ENCODE assay signal across 22 cellular contexts in genomic region chr2:72965770-72966430, GRCh38. TPM values are rescaled to one million over a fixed set of nuclear protein-coding genes. Genes with fewer than 3 reads are reported as not detected.
DNase-seq lines count a peak whose midpoint lies in the region; ATAC-seq and TF ChIP-seq lines count a peak whose summit lies in the region.
"Had no signal": no experiment of that assay in that cellular context is flagged by ENCODE, and none has a peak within 500 bp of the region (broad histone marks: within the 10 kb centered on the region; RNA-seq: fewer than 3 reads in every experiment).

No MANE protein-coding gene starts in this region.

- POLR2A ChIA-PET in activated CD4-positive, alpha-beta memory T cell treated with anti-CD3 and anti-CD28 coated beads for 36 hours (lab: Charles Lee) = no interaction called here

- no peak overlapping the region for H2BK15ac ChIP-seq in neuronal stem cell (ENCODE audit: low read length)

- intact Hi-C loops in transverse colon (cut with DNase I; ENCODE audit: low total_unique reads) = no loop called here
- intact Hi-C loops in activated CD4-positive, alpha-beta memory T cell treated with anti-CD3 and anti-CD28 coated beads for 36 hours (cut with micrococcal nuclease) = no loop called here

- H3K4me2 ChIP-seq in BLaER1 treated with 17β-estradiol and CSF1 and Interleukin-3, amounts not matched to agents 10 nM and 100 nM = peak overlapping the region in 8 of 11 experiments; percentile 34 to 90 (median 72); a peak in 16 of 22 replicates
- no peak overlapping the region for H3K4me2 ChIP-seq in neuronal stem cell (ENCODE audit: insufficient read depth, low read length, poor library complexity, severe bottlenecking)
- H3K4me2 ChIP-seq: A549 had no signal

- ATAC-seq in T-helper 17 cell (no peak), gastroesophageal sphincter (no peak)
- ATAC-seq: A549, K562 had no signal

- H3K9ac ChIP-seq in BLaER1 treated with 17β-estradiol and CSF1 and Interleukin-3, amounts not matched to agents 10 nM and 100 nM = no peak overlapping the region
- no peak overlapping the region for H3K9ac ChIP-seq in neuronal stem cell (ENCODE audit: low read depth, low read length, poor library complexity)

- no CpG with 5 or more reads among the region's 11 CpGs for WGBS in neuronal stem cell (ENCODE audit: extremely low coverage in 2 of 2, insufficient read length in 2 of 2, insufficient replicate concordance in 1 of 2), 2 donors
- WGBS in transverse colon (ENCODE audit: low coverage in 1 of 2), 2 donors = 90% methylated on average over 11 of the region's 11 CpGs; no CpG with 5 or more reads in 1 of the 2 donors
- 100% methylated on average over 1 to 3 of the region's 11 CpGs for WGBS in gastroesophageal sphincter (ENCODE audit: low coverage in 1 of 2), 2 donors

- H2AK5ac ChIP-seq in neuronal stem cell (ENCODE audit: low read depth, low read length) = peak overlapping the region; percentile 68

- CTCF ChIA-PET in activated CD4-positive, alpha-beta memory T cell treated with anti-CD3 and anti-CD28 coated beads for 36 hours (lab: Charles Lee) = interaction anchor here (0.8 to 1.0 kb wide), 2 partner anchors 73 to 198 kb away, joined by 3 read pairs; no protein-coding TSS in a partner anchor

- no peak overlapping the region for H3K4ac ChIP-seq in neuronal stem cell (ENCODE audit: low read length)

- H3K4me1 ChIP-seq in BLaER1 treated with 17β-estradiol and CSF1 and Interleukin-3, amounts not matched to agents 10 nM and 100 nM = peaks cover 15 to 89% (median 83%) of the 10 kb centered on the region in 10 experiments; a peak in 19 of 20 replicates
- H3K4me1 ChIP-seq in neuronal stem cell (ENCODE audit: control insufficient read depth in 2 of 2, insufficient read depth in 1 of 2, low read depth in 1 of 2, low read length in 2 of 2) (peaks cover 0 to 29% of the 10 kb centered on the region in 2 donors), transverse colon (no peaks in the 10 kb centered on the region), gastroesophageal sphincter (no peaks in the 10 kb centered on the region)
- H3K4me1 ChIP-seq: A549, Caco-2 had no signal

- no peak overlapping the region for H2AFZ ChIP-seq in neuronal stem cell (ENCODE audit: low read length)

- H3K23ac ChIP-seq in neuronal stem cell (ENCODE audit: low read depth, low read length, poor library complexity) = no peak overlapping the region

- H3K14ac ChIP-seq in neuronal stem cell (ENCODE audit: low read length) = no peak overlapping the region

- no peak for TF ChIP-seq POLR2A in transverse colon (IDR thresholded peaks at IDR 0.05)
- TF ChIP-seq POLR2A in gastroesophageal sphincter (IDR thresholded peaks at IDR 0.05) = no peak

- DNase-seq in T-helper 17 cell = no peak
- peak; percentile 25 for DNase-seq in glomerular visceral epithelial cell (ENCODE audit: extremely low spot score)
- no peak for DNase-seq in neuronal stem cell (ENCODE audit: low spot score)
- DNase-seq in transverse colon = no peak
- DNase-seq in activated CD4-positive, alpha-beta memory T cell treated with anti-CD3 and anti-CD28 coated beads for 36 hours = no peak
- DNase-seq: Caco-2, GF-D8, MM.1S, NCI-H1048, NCI-H1417 treated with DMSO at 0.1 percent for 48 hours, NCI-H187, NCI-H446 treated with DMSO at 0.1 percent for 48 hours, NCI-H526 treated with DMSO at 0.1 percent for 48 hours, OCI-M1, Right ventricle myocardium superior had no signal

- no peaks in the 10 kb centered on the region for H3K27me3 ChIP-seq in BLaER1 treated with 17β-estradiol and CSF1 and Interleukin-3, amounts not matched to agents 10 nM and 100 nM
- peaks cover 0 to 3% (median 0%) of the 10 kb centered on the region in 3 experiments for H3K27me3 ChIP-seq in neuronal stem cell (ENCODE audit: control insufficient read depth in 3 of 3, insufficient read depth in 3 of 3, low read depth in 1 of 3, low read length in 3 of 3)
- H3K27me3 ChIP-seq in transverse colon = no peaks in the 10 kb centered on the region
- no peaks in the 10 kb centered on the region for H3K27me3 ChIP-seq in gastroesophageal sphincter

- in situ Hi-C loops in transverse colon (cut with MboI; ENCODE audit: low pct_ligation_motif_present in 1 of 4, low pct_unique_long_range_greater_than_20kb in 1 of 4, low sequenced_read_pairs in 3 of 4) = no loop called here

- no peak overlapping the region for H2BK120ac ChIP-seq in neuronal stem cell (ENCODE audit: low read depth, low read length)

- H2BK12ac ChIP-seq in neuronal stem cell (ENCODE audit: low read length) = peak overlapping the region; percentile 43

- no peak overlapping the region for H3K27ac ChIP-seq in BLaER1 treated with 17β-estradiol and CSF1 and Interleukin-3, amounts not matched to agents 10 nM and 100 nM
- no peak overlapping the region for H3K27ac ChIP-seq in neuronal stem cell (replicated peaks; ENCODE audit: low read length)
- H3K27ac ChIP-seq in transverse colon = no peak overlapping the region
- no peak overlapping the region for H3K27ac ChIP-seq in gastroesophageal sphincter
- H3K27ac ChIP-seq: A549 had no signal

- H3K36me3 ChIP-seq in BLaER1 treated with 17β-estradiol and CSF1 and Interleukin-3, amounts not matched to agents 10 nM and 100 nM = no peaks in the 10 kb centered on the region
- H3K36me3 ChIP-seq in neuronal stem cell (replicated peaks in 1 of 2; ENCODE audit: control insufficient read depth in 2 of 2, insufficient read depth in 2 of 2, low read length in 2 of 2) = no peaks in the 10 kb centered on the region
- H3K36me3 ChIP-seq in transverse colon = no peaks in the 10 kb centered on the region
- H3K36me3 ChIP-seq in gastroesophageal sphincter = peaks cover 0 to 71% of the 10 kb centered on the region in 2 donors

- H3K4me3 ChIP-seq in BLaER1 treated with 17β-estradiol and CSF1 and Interleukin-3, amounts not matched to agents 10 nM and 100 nM = no peak overlapping the region
- H3K4me3 ChIP-seq in neuronal stem cell (ENCODE audit: low read length in 2 of 2) (no peak overlapping the region), transverse colon (no peak overlapping the region), gastroesophageal sphincter (no peak overlapping the region)
- H3K4me3 ChIP-seq: A549, K562 had no signal

- no peaks in the 10 kb centered on the region for H3K27me3 Mint-ChIP-seq in T-helper 17 cell
- no peaks in the 10 kb centered on the region for H3K27me3 Mint-ChIP-seq in activated CD4-positive, alpha-beta memory T cell treated with anti-CD3 and anti-CD28 coated beads for 36 hours
- H3K27me3 Mint-ChIP-seq: CD4-positive, alpha-beta memory T cell had no signal

- no peak overlapping the region for H3K4me3 Mint-ChIP-seq in T-helper 17 cell
- no peak overlapping the region for H3K4me3 Mint-ChIP-seq in activated CD4-positive, alpha-beta memory T cell treated with anti-CD3 and anti-CD28 coated beads for 36 hours
- H3K4me3 Mint-ChIP-seq: CD4-positive, alpha-beta memory T cell had no signal

- no peak for TF ChIP-seq EP300 in transverse colon (IDR thresholded peaks at IDR 0.05; ENCODE audit: low read depth)
- no peak for TF ChIP-seq EP300 in gastroesophageal sphincter (IDR thresholded peaks at IDR 0.05)

- no peaks in the 10 kb centered on the region for H3K36me3 Mint-ChIP-seq in T-helper 17 cell (ENCODE audit: low read depth)
- H3K36me3 Mint-ChIP-seq in activated CD4-positive, alpha-beta memory T cell treated with anti-CD3 and anti-CD28 coated beads for 36 hours = no peaks in the 10 kb centered on the region
- H3K36me3 Mint-ChIP-seq: CD4-positive, alpha-beta memory T cell had no signal

- H4K91ac ChIP-seq in neuronal stem cell (ENCODE audit: low read depth, low read length, poor library complexity) = no peak overlapping the region

- H3K18ac ChIP-seq in neuronal stem cell (ENCODE audit: low read length) = no peak overlapping the region

- peaks cover 0 to 50% (median 0%) of the 10 kb centered on the region in 11 experiments; a peak in 3 of 22 replicates for H4K20me1 ChIP-seq in BLaER1 treated with 17β-estradiol and CSF1 and Interleukin-3, amounts not matched to agents 10 nM and 100 nM

- peak overlapping the region; percentile 53 for H3K27ac Mint-ChIP-seq in T-helper 17 cell
- no peak overlapping the region for H3K27ac Mint-ChIP-seq in activated CD4-positive, alpha-beta memory T cell treated with anti-CD3 and anti-CD28 coated beads for 36 hours
- H3K27ac Mint-ChIP-seq: CD4-positive, alpha-beta memory T cell had no signal

- no peaks in the 10 kb centered on the region for H3K9me3 Mint-ChIP-seq in activated CD4-positive, alpha-beta memory T cell treated with anti-CD3 and anti-CD28 coated beads for 36 hours
- H3K9me3 Mint-ChIP-seq: CD4-positive, alpha-beta memory T cell had no signal

- no peak for TF ChIP-seq CTCF in transverse colon (IDR thresholded peaks at IDR 0.05)
- TF ChIP-seq CTCF in gastroesophageal sphincter (IDR thresholded peaks at IDR 0.05) = no peak

- H4K8ac ChIP-seq in neuronal stem cell (ENCODE audit: low read depth, low read length) = no peak overlapping the region

- no peaks in the 10 kb centered on the region for H3K9me3 ChIP-seq in BLaER1 treated with 17β-estradiol and CSF1 and Interleukin-3, amounts not matched to agents 10 nM and 100 nM (replicated peaks in 1 of 11)
- H3K9me3 ChIP-seq in T-helper 17 cell (ENCODE audit: control insufficient read depth, low read length, poor library complexity, severe bottlenecking) (no peaks in the 10 kb centered on the region), neuronal stem cell (replicated peaks in 1 of 2; ENCODE audit: control insufficient read depth in 2 of 2, insufficient read depth in 1 of 2, low read depth in 1 of 2, low read length in 2 of 2) (no peaks in the 10 kb centered on the region), transverse colon (no peaks in the 10 kb centered on the region), gastroesophageal sphincter (no peaks in the 10 kb centered on the region)
- H3K9me3 ChIP-seq: A549, Caco-2 had no signal

- peaks cover 6% of the 10 kb centered on the region for H3K4me1 Mint-ChIP-seq in T-helper 17 cell
- H3K4me1 Mint-ChIP-seq in activated CD4-positive, alpha-beta memory T cell treated with anti-CD3 and anti-CD28 coated beads for 36 hours (ENCODE audit: low read depth) = no peaks in the 10 kb centered on the region
- H3K4me1 Mint-ChIP-seq: CD4-positive, alpha-beta memory T cell had no signal

- H2BK5ac ChIP-seq in neuronal stem cell (ENCODE audit: low read length) = peak overlapping the region; percentile 58

- no peaks in the 10 kb centered on the region for H3K79me1 ChIP-seq in neuronal stem cell (ENCODE audit: low read depth, low read length)

RNA-seq across cellular contexts. Expression of gene EMX1, which starts 48.6 kb away (rescaled TPM):
- not detected for total RNA-seq in T-helper 17 cell
- polyA plus RNA-seq in neuronal stem cell (2013, experiment 1 of 2) = 29.5 TPM
- 28.8 TPM for polyA plus RNA-seq in neuronal stem cell (2013, experiment 2 of 2)
- 1 to 10 TPM in 3 of 4 donors, not detected in 1; 1.5 to 2.9 (median 2.7) TPM for total RNA-seq in transverse colon
- not detected for total RNA-seq in activated CD4-positive, alpha-beta memory T cell treated with anti-CD3 and anti-CD28 coated beads for 36 hours
- under 1 TPM in 1 of 4 donors, not detected in 3; 0.15 TPM for total RNA-seq in gastroesophageal sphincter
- total RNA-seq: CD4-positive, alpha-beta memory T cell; Right ventricle myocardium superior; SK-MEL-5 had no signal
- polyA plus RNA-seq: BJ; CD4-positive, alpha-beta memory T cell had no signal
